1 cellular context compared by ENCODE assay signal in genomic region chr6:63589955-63590411, GRCh38.
TF ChIP-seq lines count a peak whose summit lies in the region.

No MANE protein-coding gene starts in this region.

TF ChIP-seq in HepG2, 621 proteins besides CTCF, POLR2A, EP300 and RAD21 (continues in another document):
- TF ChIP-seq FOXC1 (CRISPR knock-in tag; IDR thresholded peaks at IDR 0.05; ENCODE audit: borderline replicate concordance): no peak
- TF ChIP-seq ZHX2 (IDR thresholded peaks at IDR 0.05; ENCODE audit: low read depth): no peak
- TF ChIP-seq ZHX2 (CRISPR knock-in tag; IDR thresholded peaks at IDR 0.05; ENCODE audit: borderline replicate concordance): no peak
- peak; percentile 43; the same call in 1 of the 2 replicates for TF ChIP-seq GMEB1 (CRISPR knock-in tag; IDR thresholded peaks at IDR 0.05; ENCODE audit: borderline replicate concordance)
- TF ChIP-seq SOX13 (IDR thresholded peaks at IDR 0.05): peak; percentile 93
- peak in 1 of 2 experiments; percentile 100; a peak in 2 of 4 replicates for TF ChIP-seq SOX13 (CRISPR knock-in tag; conservative IDR thresholded peaks at IDR 0.05 in 1 of 2, IDR thresholded peaks at IDR 0.05 in 1 of 2)
- no peak for TF ChIP-seq GLI4 (CRISPR knock-in tag; IDR thresholded peaks at IDR 0.05; ENCODE audit: borderline replicate concordance)
- TF ChIP-seq SIN3B (IDR thresholded peaks at IDR 0.05; ENCODE audit: low read length): no peak
- peak; percentile 63 for TF ChIP-seq ASH2L (IDR thresholded peaks at IDR 0.05; ENCODE audit: insufficient read length, low read depth, low read length)
- peak; percentile 64; the same call in 1 of the 2 replicates for TF ChIP-seq ZNF12 (CRISPR knock-in tag; IDR thresholded peaks at IDR 0.05)
- TF ChIP-seq ZFP1 (CRISPR knock-in tag; IDR thresholded peaks at IDR 0.05): peak; percentile 48; the same call in 1 of the 2 replicates
- peak; percentile 81 for TF ChIP-seq RXRB (CRISPR knock-in tag; IDR thresholded peaks at IDR 0.05; ENCODE audit: borderline replicate concordance)
- TF ChIP-seq, protein P1, sequence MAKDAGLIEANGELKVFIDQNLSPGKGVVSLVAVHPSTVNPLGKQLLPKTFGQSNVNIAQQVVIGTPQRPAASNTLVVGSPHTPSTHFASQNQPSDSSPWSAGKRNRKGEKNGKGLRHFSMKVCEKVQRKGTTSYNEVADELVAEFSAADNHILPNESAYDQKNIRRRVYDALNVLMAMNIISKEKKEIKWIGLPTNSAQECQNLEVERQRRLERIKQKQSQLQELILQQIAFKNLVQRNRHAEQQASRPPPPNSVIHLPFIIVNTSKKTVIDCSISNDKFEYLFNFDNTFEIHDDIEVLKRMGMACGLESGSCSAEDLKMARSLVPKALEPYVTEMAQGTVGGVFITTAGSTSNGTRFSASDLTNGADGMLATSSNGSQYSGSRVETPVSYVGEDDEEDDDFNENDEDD (CRISPR knock-in tag; IDR thresholded peaks at IDR 0.05; ENCODE audit: borderline replicate concordance): no peak
- no peak for TF ChIP-seq SYNCRIP (IDR thresholded peaks at IDR 0.05; ENCODE audit: insufficient read depth, low read depth, low read length)
- TF ChIP-seq KMT2B (CRISPR knock-in tag; IDR thresholded peaks at IDR 0.05): no peak
- TF ChIP-seq ZNF670 (CRISPR knock-in tag; IDR thresholded peaks at IDR 0.05; ENCODE audit: borderline replicate concordance): 0 out of 2 replicates have a peak, but pooled peaks have one; percentile 73
- TF ChIP-seq, protein P2, sequence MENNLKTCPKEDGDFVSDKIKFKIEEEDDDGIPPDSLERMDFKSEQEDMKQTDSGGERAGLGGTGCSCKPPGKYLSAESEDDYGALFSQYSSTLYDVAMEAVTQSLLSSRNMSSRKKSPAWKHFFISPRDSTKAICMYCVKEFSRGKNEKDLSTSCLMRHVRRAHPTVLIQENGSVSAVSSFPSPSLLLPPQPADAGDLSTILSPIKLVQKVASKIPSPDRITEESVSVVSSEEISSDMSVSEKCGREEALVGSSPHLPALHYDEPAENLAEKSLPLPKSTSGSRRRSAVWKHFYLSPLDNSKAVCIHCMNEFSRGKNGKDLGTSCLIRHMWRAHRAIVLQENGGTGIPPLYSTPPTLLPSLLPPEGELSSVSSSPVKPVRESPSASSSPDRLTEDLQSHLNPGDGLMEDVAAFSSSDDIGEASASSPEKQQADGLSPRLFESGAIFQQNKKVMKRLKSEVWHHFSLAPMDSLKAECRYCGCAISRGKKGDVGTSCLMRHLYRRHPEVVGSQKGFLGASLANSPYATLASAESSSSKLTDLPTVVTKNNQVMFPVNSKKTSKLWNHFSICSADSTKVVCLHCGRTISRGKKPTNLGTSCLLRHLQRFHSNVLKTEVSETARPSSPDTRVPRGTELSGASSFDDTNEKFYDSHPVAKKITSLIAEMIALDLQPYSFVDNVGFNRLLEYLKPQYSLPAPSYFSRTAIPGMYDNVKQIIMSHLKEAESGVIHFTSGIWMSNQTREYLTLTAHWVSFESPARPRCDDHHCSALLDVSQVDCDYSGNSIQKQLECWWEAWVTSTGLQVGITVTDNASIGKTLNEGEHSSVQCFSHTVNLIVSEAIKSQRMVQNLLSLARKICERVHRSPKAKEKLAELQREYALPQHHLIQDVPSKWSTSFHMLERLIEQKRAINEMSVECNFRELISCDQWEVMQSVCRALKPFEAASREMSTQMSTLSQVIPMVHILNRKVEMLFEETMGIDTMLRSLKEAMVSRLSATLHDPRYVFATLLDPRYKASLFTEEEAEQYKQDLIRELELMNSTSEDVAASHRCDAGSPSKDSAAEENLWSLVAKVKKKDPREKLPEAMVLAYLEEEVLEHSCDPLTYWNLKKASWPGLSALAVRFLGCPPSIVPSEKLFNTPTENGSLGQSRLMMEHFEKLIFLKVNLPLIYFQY (CRISPR knock-in tag; IDR thresholded peaks at IDR 0.05; ENCODE audit: borderline replicate concordance): no peak
- TF ChIP-seq NCOR1 (IDR thresholded peaks at IDR 0.05; ENCODE audit: borderline replicate concordance, low read length): peak; percentile 85; the same call in 1 of the 2 replicates
- TF ChIP-seq THAP11 (CRISPR knock-in tag; IDR thresholded peaks at IDR 0.05): peak; percentile 75
- TF ChIP-seq ZNF367 (CRISPR knock-in tag; IDR thresholded peaks at IDR 0.05; ENCODE audit: borderline replicate concordance): no peak
- TF ChIP-seq KDM4B (CRISPR knock-in tag; IDR thresholded peaks at IDR 0.05): peak; percentile 56; the same call in 1 of the 2 replicates
- 0 out of 2 replicates have a peak, but pooled peaks have one; percentile 25 for TF ChIP-seq CBX5 (CRISPR knock-in tag; IDR thresholded peaks at IDR 0.05; ENCODE audit: borderline replicate concordance)
- TF ChIP-seq CREB1 (IDR thresholded peaks at IDR 0.05): peak; percentile 98
- peak; percentile 97 for TF ChIP-seq CREB1 (CRISPR knock-in tag; IDR thresholded peaks at IDR 0.05)
- TF ChIP-seq GATAD2A (CRISPR knock-in tag; IDR thresholded peaks at IDR 0.05): peak; percentile 93
- TF ChIP-seq ZFP36L2 (CRISPR knock-in tag; IDR thresholded peaks at IDR 0.05): no peak
- TF ChIP-seq POLR2G (IDR thresholded peaks at IDR 0.05; ENCODE audit: low read depth, low read length): no peak
- no peak for TF ChIP-seq EZH2 (conservative IDR thresholded peaks at IDR 0.05; ENCODE audit: low read depth, low read length)
- TF ChIP-seq PLRG1 (conservative IDR thresholded peaks at IDR 0.05): no peak
- TF ChIP-seq MIER3 (CRISPR knock-in tag; IDR thresholded peaks at IDR 0.05; ENCODE audit: borderline replicate concordance): peak; percentile 89
- TF ChIP-seq, protein P3, sequence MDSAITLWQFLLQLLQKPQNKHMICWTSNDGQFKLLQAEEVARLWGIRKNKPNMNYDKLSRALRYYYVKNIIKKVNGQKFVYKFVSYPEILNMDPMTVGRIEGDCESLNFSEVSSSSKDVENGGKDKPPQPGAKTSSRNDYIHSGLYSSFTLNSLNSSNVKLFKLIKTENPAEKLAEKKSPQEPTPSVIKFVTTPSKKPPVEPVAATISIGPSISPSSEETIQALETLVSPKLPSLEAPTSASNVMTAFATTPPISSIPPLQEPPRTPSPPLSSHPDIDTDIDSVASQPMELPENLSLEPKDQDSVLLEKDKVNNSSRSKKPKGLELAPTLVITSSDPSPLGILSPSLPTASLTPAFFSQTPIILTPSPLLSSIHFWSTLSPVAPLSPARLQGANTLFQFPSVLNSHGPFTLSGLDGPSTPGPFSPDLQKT (CRISPR knock-in tag; IDR thresholded peaks at IDR 0.05; ENCODE audit: borderline replicate concordance): no peak
- TF ChIP-seq SOX5 (CRISPR knock-in tag; IDR thresholded peaks at IDR 0.05; ENCODE audit: borderline replicate concordance): peak; percentile 100
- TF ChIP-seq RFX1 (IDR thresholded peaks at IDR 0.05): no peak
- no peak for TF ChIP-seq HOXA5 (CRISPR knock-in tag; IDR thresholded peaks at IDR 0.05)
- TF ChIP-seq ELF3 (CRISPR knock-in tag; IDR thresholded peaks at IDR 0.05): peak; percentile 70
- no peak; the same call in 1 of the 2 replicates for TF ChIP-seq ZNF878 (CRISPR knock-in tag; IDR thresholded peaks at IDR 0.05)
- TF ChIP-seq ZMYM3 (CRISPR knock-in tag; IDR thresholded peaks at IDR 0.05): 0 out of 2 replicates have a peak, but pooled peaks have one; percentile 21
- no peak for TF ChIP-seq HNRNPUL1 (IDR thresholded peaks at IDR 0.05; ENCODE audit: low read depth, low read length)
- TF ChIP-seq ZNF451 (CRISPR knock-in tag; IDR thresholded peaks at IDR 0.05): no peak
- TF ChIP-seq HMG20A (CRISPR knock-in tag; IDR thresholded peaks at IDR 0.05; ENCODE audit: borderline replicate concordance): peak; percentile 83; the same call in 1 of the 2 replicates
- peak; percentile 96 for TF ChIP-seq ARID5B (CRISPR knock-in tag; IDR thresholded peaks at IDR 0.05)
- TF ChIP-seq ZNF121 (CRISPR knock-in tag; IDR thresholded peaks at IDR 0.05): peak; percentile 69
- TF ChIP-seq ZNF331 (CRISPR knock-in tag; IDR thresholded peaks at IDR 0.05): peak; percentile 71; the same call in 1 of the 2 replicates
- TF ChIP-seq TEAD3 (CRISPR knock-in tag; optimal IDR thresholded peaks at IDR 0.05; ENCODE audit: borderline replicate concordance): peak; percentile 81
- no peak for TF ChIP-seq ZNF256 (CRISPR knock-in tag; conservative IDR thresholded peaks at IDR 0.05)
- TF ChIP-seq CBX1 (IDR thresholded peaks at IDR 0.05; ENCODE audit: low read depth): no peak
- TF ChIP-seq MAFF (IDR thresholded peaks at IDR 0.05; ENCODE audit: low read depth, low read length): peak; percentile 14; the same call in 1 of the 2 replicates
